Comparison of ENCODE assay signal across 29 cellular contexts in the genomic region with DNA sequence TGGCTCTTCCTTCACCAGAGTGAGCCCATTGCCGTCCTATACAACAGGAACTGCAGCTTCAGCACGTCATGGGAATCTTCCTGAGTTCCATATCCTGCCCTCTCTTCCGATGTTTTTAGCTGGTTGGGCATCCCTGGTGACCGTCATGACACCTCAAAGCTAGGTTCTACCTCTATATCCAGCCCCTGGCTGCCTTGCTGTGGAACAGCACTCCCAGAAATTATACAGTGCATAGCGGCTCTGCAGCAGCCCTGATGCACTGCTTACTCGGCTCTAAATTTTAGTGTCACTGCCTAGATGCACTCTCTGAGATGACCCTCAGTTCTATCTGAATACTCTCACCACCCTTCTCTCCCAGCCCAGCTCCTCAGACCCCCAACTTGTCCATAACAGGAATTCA. TPM values are rescaled to one million over a fixed set of nuclear protein-coding genes. Genes with fewer than 3 reads are reported as not detected.
"Had no signal": no experiment of that assay in that cellular context is flagged by ENCODE, and none has a peak within 500 bp of the region (broad histone marks: within the 10 kb centered on the region; RNA-seq: fewer than 3 reads in every experiment).

No MANE protein-coding gene starts in this region.

- H3K27me3 Mint-ChIP-seq: dendritic cell treated with granulocyte-macrophage colony-stimulating factor and Interleukin-4, amounts not matched to agents 40 ng/mL and 50 ng/mL, for 4 days had no signal

- H3K4me3 ChIP-seq: breast epithelium, esophagus squamous epithelium, heart right ventricle, left lung, lung, mucosa of descending colon, pancreas, prostate gland, tibial nerve had no signal

- FAIRE-seq: islet of Langerhans, pancreas had no signal

- H3K4me1 ChIP-seq: breast epithelium, tibial nerve had no signal

- H3K4me3 Mint-ChIP-seq: activated B cell treated with CpG ODN at 0.5 μM for 24 hours; activated CD8-positive, alpha-beta T cell treated with anti-CD3 and anti-CD28 coated beads for 36 hours; activated T-cell treated with anti-CD3 and anti-CD28 coated beads, Interleukin-2, amount 50 U/mL, for 4 hours; activated T-helper 17 cell treated with anti-CD3 and anti-CD28 coated beads, Interleukin-2, amount 50 U/mL, for 72 hours; dendritic cell treated with granulocyte-macrophage colony-stimulating factor and Interleukin-4, amounts not matched to agents 40 ng/mL and 50 ng/mL, for 4 days; nephron progenitor cell had no signal

- H3K4me1 Mint-ChIP-seq: nephron progenitor cell had no signal

- H3K27me3 ChIP-seq: breast epithelium, esophagus squamous epithelium, heart right ventricle, left lung, pancreas, tibial nerve had no signal

- H3K9me3 ChIP-seq: breast epithelium, esophagus squamous epithelium, heart right ventricle, left lung, mucosa of descending colon, pancreas, prostate gland, tibial nerve had no signal

- H3K27ac Mint-ChIP-seq: activated B cell treated with CpG ODN at 0.5 μM for 24 hours; activated CD8-positive, alpha-beta T cell treated with anti-CD3 and anti-CD28 coated beads for 36 hours; activated T-helper 17 cell treated with anti-CD3 and anti-CD28 coated beads, Interleukin-2, amount 50 U/mL, for 72 hours; dendritic cell treated with granulocyte-macrophage colony-stimulating factor and Interleukin-4, amounts not matched to agents 40 ng/mL and 50 ng/mL, for 4 days; nephron progenitor cell had no signal

- DNase-seq: activated B cell treated with CpG ODN at 0.5 μM for 24 hours; activated CD4-positive, alpha-beta T cell treated with anti-CD3 and anti-CD28 coated beads, Interleukin-2, amount 50 U/mL, for 1 hour; activated CD8-positive, alpha-beta T cell treated with anti-CD3 and anti-CD28 coated beads for 36 hours; activated gamma-delta T cell treated with Interleukin-2 at 50 U/mL for 16 hours; activated naive CD4-positive, alpha-beta T cell treated with anti-CD3 and anti-CD28 coated beads, Interleukin-2, amount 50 U/mL, for 16 hours; activated T-cell treated with anti-CD3 and anti-CD28 coated beads, Interleukin-2, amount 50 U/mL, for 4 hours; amniotic stem cell; central memory CD4-positive, alpha-beta T cell; esophagus squamous epithelium; foreskin melanocyte; heart right ventricle; left lung; mucosa of descending colon; nephron progenitor cell; nucleus accumbens; pancreas; stimulated activated CD4-positive, alpha-beta T cell treated with anti-CD3 and anti-CD28 coated beads, Interleukin-15, amount 100 ng/mL, for 24 hours; stimulated activated naive CD4-positive, alpha-beta T cell treated with Interleukin-2 at 50 U/mL for 16 hours; T-helper 2 cell had no signal

- H3K27ac ChIP-seq: breast epithelium, epithelial cell of prostate, esophagus squamous epithelium, heart right ventricle, left lung, pancreas, prostate gland, tibial nerve had no signal

- H3K36me3 ChIP-seq: breast epithelium, esophagus squamous epithelium, heart right ventricle, left lung, pancreas, prostate gland, tibial nerve had no signal

- H3K9me3 Mint-ChIP-seq: activated B cell treated with CpG ODN at 0.5 μM for 24 hours; activated CD8-positive, alpha-beta T cell treated with anti-CD3 and anti-CD28 coated beads for 36 hours; activated T-cell treated with anti-CD3 and anti-CD28 coated beads, Interleukin-2, amount 50 U/mL, for 4 hours; activated T-helper 17 cell treated with anti-CD3 and anti-CD28 coated beads, Interleukin-2, amount 50 U/mL, for 72 hours; dendritic cell treated with granulocyte-macrophage colony-stimulating factor and Interleukin-4, amounts not matched to agents 40 ng/mL and 50 ng/mL, for 4 days; nephron progenitor cell had no signal

RNA-seq across cellular contexts. Expression of gene ARHGEF38, which starts 44.3 kb away (rescaled TPM):
- total RNA-seq: activated B cell treated with CpG ODN at 0.5 μM for 24 hours; activated CD8-positive, alpha-beta T cell treated with anti-CD3 and anti-CD28 coated beads for 36 hours; activated T-cell treated with anti-CD3 and anti-CD28 coated beads, Interleukin-2, amount 50 U/mL, for 4 hours; activated T-helper 17 cell treated with anti-CD3 and anti-CD28 coated beads, Interleukin-2, amount 50 U/mL, for 72 hours; glomerular endothelial cell; mesenteric fat pad; tibial nerve had no signal
